In the genomic region with DNA sequence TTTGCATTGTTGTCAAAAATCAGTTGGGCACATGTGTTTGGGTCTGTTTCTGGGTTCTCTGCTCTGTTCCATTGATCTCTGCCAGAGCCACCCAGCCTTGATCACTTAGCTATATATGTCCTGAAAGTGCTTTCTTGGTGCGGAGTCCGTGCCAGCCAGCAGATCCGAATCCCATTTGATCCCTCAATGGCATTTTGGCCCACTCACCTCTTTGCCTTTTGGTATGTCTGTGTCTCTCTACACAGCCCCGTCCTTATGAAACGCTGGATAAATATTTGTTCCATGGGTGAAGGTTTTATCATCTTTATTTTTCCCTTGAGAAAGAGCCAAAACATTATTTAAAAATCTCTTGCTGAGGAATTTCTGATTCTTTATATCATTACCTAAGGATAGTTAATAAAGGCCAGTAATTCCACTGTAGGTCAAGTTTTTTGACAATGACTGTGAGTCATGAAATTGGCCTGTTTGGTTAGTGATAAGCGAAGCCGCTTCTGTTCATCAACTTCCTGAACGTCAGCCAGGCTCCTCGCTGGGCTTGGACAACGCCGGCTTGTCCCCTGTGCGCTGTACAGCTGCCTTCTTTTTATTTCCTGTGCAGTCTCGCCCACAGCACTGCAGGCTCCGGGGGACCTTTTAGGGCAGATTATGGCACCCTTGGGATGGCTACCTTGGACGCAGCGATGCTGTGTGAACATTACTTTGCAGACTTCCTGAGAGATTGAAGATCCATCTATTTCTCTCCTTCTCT, we compare ENCODE assay signal across 11 cellular contexts. TPM values are rescaled to one million over a fixed set of nuclear protein-coding genes. Genes with fewer than 3 reads are reported as not detected.
DNase-seq lines count a peak whose midpoint lies in the region; ATAC-seq, FAIRE-seq and TF ChIP-seq lines count a peak whose summit lies in the region.
"Had no signal": no experiment of that assay in that cellular context is flagged by ENCODE, and none has a peak within 500 bp of the region (broad histone marks: within the 10 kb centered on the region; RNA-seq: fewer than 3 reads in every experiment).

No MANE protein-coding gene starts in this region.

- TF ChIP-seq POLR2A in H54 (IDR thresholded peaks at IDR 0.05; ENCODE audit: low read depth, low read length) (no peak), heart left ventricle (IDR thresholded peaks at IDR 0.05) (no peak), sigmoid colon (IDR thresholded peaks at IDR 0.05) (no peak)

- no peak overlapping the region for H2AFZ ChIP-seq in SK-N-SH (ENCODE audit: low read depth)

- 22% methylated on average over 16 of the region's 16 CpGs for WGBS in SK-N-SH (ENCODE audit: low lambda C conversion rate)
- WGBS in heart left ventricle, 4 donors = 17 to 37% (median 20%) methylated on average over 16 of the region's 16 CpGs
- WGBS in sigmoid colon, 2 donors = 14 to 36% methylated on average over 16 of the region's 16 CpGs

- TF ChIP-seq CTCF in SK-N-SH (IDR thresholded peaks at IDR 0.05) (no peak), heart left ventricle (IDR thresholded peaks at IDR 0.05) (no peak), sigmoid colon (IDR thresholded peaks at IDR 0.05) (no peak), kidney (IDR thresholded peaks at IDR 0.05; ENCODE audit: borderline replicate concordance, extremely low read depth, insufficient read depth) (no peak)

- H3K4me2 ChIP-seq in SK-N-SH = peak overlapping the region; percentile 63

- peak; percentile 75 for DNase-seq in H54 (ENCODE audit: insufficient read length, low spot score)
- DNase-seq in SK-N-SH = peak; percentile 58
- peak; percentile 72 to 84 (median 73) for DNase-seq in heart left ventricle
- peak; percentile 75 for DNase-seq in sigmoid colon
- no peak for DNase-seq in inferior parietal cortex (ENCODE audit: extremely low spot score)
- no peak for DNase-seq in kidney
- no peak for DNase-seq in NCI-H748 (lab: John Stamatoyannopoulos, UW; ENCODE audit: unreplicated experiment)
- DNase-seq: mesendoderm had no signal

- H3K4me1 ChIP-seq in SK-N-SH (ENCODE audit: control insufficient read depth in 1 of 2, insufficient read depth in 2 of 2, low read depth in 1 of 2, low read length in 1 of 2) (peaks cover 6 to 9% of the 10 kb centered on the region in 2 experiments; a peak in 2 of 4 replicates), heart left ventricle (peaks cover 0 to 16% (median 8%) of the 10 kb centered on the region in 12 donors), sigmoid colon (peaks cover 0 to 45% (median 27%) of the 10 kb centered on the region in 4 donors), kidney (ENCODE audit: control insufficient read depth in 1 of 2, insufficient read depth in 1 of 2, low read depth in 1 of 2, low read length in 2 of 2) (no peaks in the 10 kb centered on the region)
- H3K4me1 ChIP-seq: breast epithelium had no signal

- H3F3A ChIP-seq in SK-N-SH (replicated peaks; ENCODE audit: insufficient read depth) = peaks cover 18% of the 10 kb centered on the region

- FAIRE-seq in H54 (lab: Jason Lieb, UNC) (peak; percentile 98), kidney (lab: Jason Lieb, UNC) (no peak)
- FAIRE-seq: GM12891 had no signal

- H3K27me3 ChIP-seq in SK-N-SH (ENCODE audit: insufficient read depth) (no peaks in the 10 kb centered on the region), heart left ventricle (peaks cover 0 to 3% (median 0%) of the 10 kb centered on the region in 9 donors), sigmoid colon (no peaks in the 10 kb centered on the region)
- H3K27me3 ChIP-seq: breast epithelium had no signal

- CTCF ChIA-PET in SK-N-SH (lab: Yijun Ruan, JAX) = no interaction called here

- peak overlapping the region; percentile 64 to 79 for H3K27ac ChIP-seq in SK-N-SH (ENCODE audit: low read depth in 2 of 2, low read length in 1 of 2)
- peak overlapping the region in 10 of 12 donors; percentile 18 to 60 (median 49) for H3K27ac ChIP-seq in heart left ventricle
- H3K27ac ChIP-seq in sigmoid colon = peak overlapping the region; percentile 25 to 73 (median 61)
- no peak overlapping the region for H3K27ac ChIP-seq in kidney (ENCODE audit: low read depth in 2 of 2, low read length in 2 of 2)
- H3K27ac ChIP-seq: breast epithelium had no signal

- H3K9ac ChIP-seq in SK-N-SH = peak overlapping the region; percentile 18; the same call in 1 of the 2 replicates
- no peak overlapping the region for H3K9ac ChIP-seq in kidney (ENCODE audit: low read length in 2 of 2)

- ATAC-seq in heart left ventricle = peak; percentile 84 to 98 (median 96)
- no peak for ATAC-seq in HG03378 (IDR thresholded peaks at IDR 0.05; ENCODE audit: unreplicated experiment)

- POLR2A ChIA-PET in SK-N-SH (lab: Yijun Ruan, JAX) = no interaction called here

- H4K20me1 ChIP-seq in SK-N-SH (ENCODE audit: insufficient read depth) = 0 out of 2 replicates have a peak, but pooled peaks cover 5% of the 10 kb centered on the region

- TF ChIP-seq EP300 in SK-N-SH (IDR thresholded peaks at IDR 0.05; ENCODE audit: borderline replicate concordance in 1 of 2, low read depth in 1 of 2, low read length in 1 of 2) (peak; percentile 36 to 57; a peak in 1 of 4 replicates), sigmoid colon (IDR thresholded peaks at IDR 0.05) (no peak)

- H3K79me2 ChIP-seq in SK-N-SH (ENCODE audit: insufficient read depth) = peaks cover 82% of the 10 kb centered on the region

- TF ChIP-seq RAD21 in SK-N-SH (IDR thresholded peaks at IDR 0.05; ENCODE audit: low read length) = no peak

- intact Hi-C loops in heart left ventricle (cut with DNase I) = no loop called here
- intact Hi-C loops in sigmoid colon (cut with DNase I) = no loop called here
- intact Hi-C loops in kidney (cut with DNase I) = no loop called here

- H3K9me2 ChIP-seq in SK-N-SH = no peaks in the 10 kb centered on the region

- H3K9me3 ChIP-seq in SK-N-SH = no peaks in the 10 kb centered on the region
- H3K9me3 ChIP-seq in heart left ventricle = no peaks in the 10 kb centered on the region
- no peaks in the 10 kb centered on the region for H3K9me3 ChIP-seq in sigmoid colon
- no peaks in the 10 kb centered on the region for H3K9me3 ChIP-seq in kidney (ENCODE audit: control insufficient read depth in 1 of 2, low read length in 2 of 2)
- H3K9me3 ChIP-seq: breast epithelium had no signal

- H3K4me3 ChIP-seq in SK-N-SH (ENCODE audit: low read depth in 2 of 2, low read length in 1 of 2) (peak overlapping the region in 1 of 2 experiments; percentile 16; a peak in 1 of 4 replicates), heart left ventricle (peak overlapping the region in 1 of 12 donors; percentile 11), sigmoid colon (no peak overlapping the region), kidney (ENCODE audit: low read length in 2 of 2) (no peak overlapping the region)
- H3K4me3 ChIP-seq: breast epithelium had no signal

- H3K36me3 ChIP-seq in SK-N-SH (replicated peaks in 1 of 2; ENCODE audit: control insufficient read depth in 1 of 2, insufficient read depth in 2 of 2, low read length in 1 of 2) = peaks cover 5 to 18% of the 10 kb centered on the region in 2 experiments
- no peaks in the 10 kb centered on the region for H3K36me3 ChIP-seq in heart left ventricle
- peaks cover 0 to 15% (median 0%) of the 10 kb centered on the region in 4 donors for H3K36me3 ChIP-seq in sigmoid colon
- no peaks in the 10 kb centered on the region for H3K36me3 ChIP-seq in kidney (ENCODE audit: control insufficient read depth in 1 of 2, insufficient read depth in 2 of 2, low read length in 2 of 2)
- H3K36me3 ChIP-seq: breast epithelium had no signal

TF ChIP-seq in SK-N-SH, 30 proteins besides CTCF, POLR2A, EP300 and RAD21 (continues in another document):
- TF ChIP-seq, protein P1, sequence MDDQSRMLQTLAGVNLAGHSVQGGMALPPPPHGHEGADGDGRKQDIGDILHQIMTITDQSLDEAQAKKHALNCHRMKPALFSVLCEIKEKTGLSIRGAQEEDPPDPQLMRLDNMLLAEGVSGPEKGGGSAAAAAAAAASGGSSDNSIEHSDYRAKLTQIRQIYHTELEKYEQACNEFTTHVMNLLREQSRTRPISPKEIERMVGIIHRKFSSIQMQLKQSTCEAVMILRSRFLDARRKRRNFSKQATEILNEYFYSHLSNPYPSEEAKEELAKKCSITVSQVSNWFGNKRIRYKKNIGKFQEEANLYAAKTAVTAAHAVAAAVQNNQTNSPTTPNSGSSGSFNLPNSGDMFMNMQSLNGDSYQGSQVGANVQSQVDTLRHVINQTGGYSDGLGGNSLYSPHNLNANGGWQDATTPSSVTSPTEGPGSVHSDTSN (IDR thresholded peaks at IDR 0.05) = peak; percentile 57; the same call in 1 of the 2 replicates
- TF ChIP-seq CHD2 (IDR thresholded peaks at IDR 0.05; ENCODE audit: low read length, partially characterized antibody) (no peak), NRF1 (IDR thresholded peaks at IDR 0.05; ENCODE audit: low read depth, low read length) (no peak), NFIC (IDR thresholded peaks at IDR 0.05; ENCODE audit: borderline replicate concordance) (peak; percentile 58), FOSL2 (IDR thresholded peaks at IDR 0.05; ENCODE audit: borderline replicate concordance, low read depth) (peak; percentile 62; the same call in 1 of the 2 replicates), TCF12 (IDR thresholded peaks at IDR 0.05) (peak; percentile 84), TEAD4 (IDR thresholded peaks at IDR 0.05; ENCODE audit: borderline replicate concordance, insufficient read depth) (peak; percentile 58; the same call in 1 of the 2 replicates), TAF1 (IDR thresholded peaks at IDR 0.05; ENCODE audit: borderline replicate concordance, low read depth, low read length) (no peak), JUND (IDR thresholded peaks at IDR 0.05) (peak; percentile 75), SIN3A (IDR thresholded peaks at IDR 0.05; ENCODE audit: borderline replicate concordance, low read depth, low read length) (no peak), POLR2AphosphoS5 (IDR thresholded peaks at IDR 0.05; ENCODE audit: low read depth, low read length) (peak; percentile 29; the same call in 1 of the 2 replicates), YY1 (IDR thresholded peaks at IDR 0.05; ENCODE audit: low read depth) (no peak), MEF2A (IDR thresholded peaks at IDR 0.05; ENCODE audit: borderline replicate concordance, low read depth) (no peak), RXRA (IDR thresholded peaks at IDR 0.05; ENCODE audit: borderline replicate concordance, low read depth) (peak; percentile 48; the same call in 1 of the 2 replicates)

RNA-seq across cellular contexts. Expression of a gene that starts 24.9 kb away (rescaled TPM):
- polyA plus RNA-seq in SK-N-SH (2012; rRNA removed) (28.0 and 33.5 TPM in 2 replicates), heart left ventricle (1 to 10 TPM; 5.3 to 9.5 TPM), sigmoid colon (1 to 10 TPM in 2 of 3 donors, under 1 TPM in 1; 0.69 to 9.1 (median 1.8) TPM), kidney (ENCODE audit: insufficient read depth, low read depth, low replicate concordance) (2.5 TPM)
- 17.3 and 20.2 TPM in 2 replicates for polyA plus RNA-seq in SK-N-SH (2012; cell fraction: cytosol; rRNA removed)
- 139 and 156 TPM in 2 replicates for polyA plus RNA-seq in SK-N-SH (2012; cell fraction: nucleus; rRNA removed)
- total RNA-seq in heart left ventricle (10 to 100 TPM in 4 of 9 donors, 1 to 10 TPM in 5; 4.7 to 17.7 (median 9.7) TPM), sigmoid colon (100 to 1,000 TPM in 1 of 4 donors, 10 to 100 TPM in 3; 58.5 to 133 (median 88.5) TPM), kidney (15.3 TPM)

Comparison
In these comparisons a context has a peak if more than half of its experiments do, and no peak if none do; other contexts are left out.
1. DNase-seq: peak in H54 (single experiment), SK-N-SH (single experiment), heart left ventricle (5 of 5) and sigmoid colon (single experiment); none in inferior parietal cortex (single experiment), kidney (single experiment) and NCI-H748 (single experiment).
2. H3K27ac ChIP-seq: peak in SK-N-SH (2 of 2), heart left ventricle (10 of 12) and sigmoid colon (4 of 4); none in kidney (0 of 2).